1 cellular context compared by ENCODE assay signal in the genomic region with DNA sequence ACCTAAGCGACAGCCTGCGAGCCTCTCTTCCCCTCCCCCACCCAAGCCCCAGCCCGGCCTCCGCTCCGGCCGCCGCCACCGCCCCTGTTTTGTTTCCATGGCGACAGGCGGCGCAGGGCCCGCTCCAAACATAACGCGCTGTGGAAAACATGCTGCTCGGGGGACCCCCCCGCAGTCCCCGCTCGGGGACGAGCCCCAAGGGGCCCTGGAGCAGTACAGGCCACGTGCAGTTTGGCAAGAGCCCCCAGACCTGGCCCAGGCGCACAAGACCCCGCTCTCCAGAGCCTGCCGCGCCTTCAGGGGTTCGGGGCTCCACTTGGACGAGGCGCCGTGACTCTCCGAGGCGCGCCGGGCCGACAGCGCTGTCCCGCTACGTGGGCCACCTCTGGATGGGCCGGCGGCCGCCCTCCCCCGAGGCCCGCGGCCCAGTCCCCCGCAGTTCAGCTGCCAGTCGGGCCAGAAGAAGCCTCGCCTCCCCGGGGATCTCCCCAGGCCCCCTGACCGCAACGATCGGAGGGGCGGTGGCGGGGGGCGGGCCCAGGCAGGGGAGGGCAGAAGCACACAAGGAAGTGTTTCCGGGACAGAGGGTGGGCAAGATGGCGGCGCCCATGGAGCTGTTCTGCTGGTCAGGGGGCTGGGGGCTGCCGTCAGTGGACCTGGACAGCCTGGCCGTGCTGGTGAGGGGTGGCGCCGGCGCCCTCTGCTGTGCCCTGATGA.
A peak's percentile ranks its signal among the peaks of the same experiment; 100 is the strongest.
TF ChIP-seq lines count a peak whose summit lies in the region.

A gene with protein sequence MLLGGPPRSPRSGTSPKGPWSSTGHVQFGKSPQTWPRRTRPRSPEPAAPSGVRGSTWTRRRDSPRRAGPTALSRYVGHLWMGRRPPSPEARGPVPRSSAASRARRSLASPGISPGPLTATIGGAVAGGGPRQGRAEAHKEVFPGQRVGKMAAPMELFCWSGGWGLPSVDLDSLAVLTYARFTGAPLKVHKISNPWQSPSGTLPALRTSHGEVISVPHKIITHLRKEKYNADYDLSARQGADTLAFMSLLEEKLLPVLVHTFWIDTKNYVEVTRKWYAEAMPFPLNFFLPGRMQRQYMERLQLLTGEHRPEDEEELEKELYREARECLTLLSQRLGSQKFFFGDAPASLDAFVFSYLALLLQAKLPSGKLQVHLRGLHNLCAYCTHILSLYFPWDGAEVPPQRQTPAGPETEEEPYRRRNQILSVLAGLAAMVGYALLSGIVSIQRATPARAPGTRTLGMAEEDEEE (plus strand): TSS at position 40 of the 717 bp plus-strand sequence. CDS start 110 bp downstream, at position 150.

TF ChIP-seq in HepG2, 621 proteins besides CTCF, POLR2A, EP300 and RAD21 (continued from another document and continues in another):
- TF ChIP-seq, protein P1, sequence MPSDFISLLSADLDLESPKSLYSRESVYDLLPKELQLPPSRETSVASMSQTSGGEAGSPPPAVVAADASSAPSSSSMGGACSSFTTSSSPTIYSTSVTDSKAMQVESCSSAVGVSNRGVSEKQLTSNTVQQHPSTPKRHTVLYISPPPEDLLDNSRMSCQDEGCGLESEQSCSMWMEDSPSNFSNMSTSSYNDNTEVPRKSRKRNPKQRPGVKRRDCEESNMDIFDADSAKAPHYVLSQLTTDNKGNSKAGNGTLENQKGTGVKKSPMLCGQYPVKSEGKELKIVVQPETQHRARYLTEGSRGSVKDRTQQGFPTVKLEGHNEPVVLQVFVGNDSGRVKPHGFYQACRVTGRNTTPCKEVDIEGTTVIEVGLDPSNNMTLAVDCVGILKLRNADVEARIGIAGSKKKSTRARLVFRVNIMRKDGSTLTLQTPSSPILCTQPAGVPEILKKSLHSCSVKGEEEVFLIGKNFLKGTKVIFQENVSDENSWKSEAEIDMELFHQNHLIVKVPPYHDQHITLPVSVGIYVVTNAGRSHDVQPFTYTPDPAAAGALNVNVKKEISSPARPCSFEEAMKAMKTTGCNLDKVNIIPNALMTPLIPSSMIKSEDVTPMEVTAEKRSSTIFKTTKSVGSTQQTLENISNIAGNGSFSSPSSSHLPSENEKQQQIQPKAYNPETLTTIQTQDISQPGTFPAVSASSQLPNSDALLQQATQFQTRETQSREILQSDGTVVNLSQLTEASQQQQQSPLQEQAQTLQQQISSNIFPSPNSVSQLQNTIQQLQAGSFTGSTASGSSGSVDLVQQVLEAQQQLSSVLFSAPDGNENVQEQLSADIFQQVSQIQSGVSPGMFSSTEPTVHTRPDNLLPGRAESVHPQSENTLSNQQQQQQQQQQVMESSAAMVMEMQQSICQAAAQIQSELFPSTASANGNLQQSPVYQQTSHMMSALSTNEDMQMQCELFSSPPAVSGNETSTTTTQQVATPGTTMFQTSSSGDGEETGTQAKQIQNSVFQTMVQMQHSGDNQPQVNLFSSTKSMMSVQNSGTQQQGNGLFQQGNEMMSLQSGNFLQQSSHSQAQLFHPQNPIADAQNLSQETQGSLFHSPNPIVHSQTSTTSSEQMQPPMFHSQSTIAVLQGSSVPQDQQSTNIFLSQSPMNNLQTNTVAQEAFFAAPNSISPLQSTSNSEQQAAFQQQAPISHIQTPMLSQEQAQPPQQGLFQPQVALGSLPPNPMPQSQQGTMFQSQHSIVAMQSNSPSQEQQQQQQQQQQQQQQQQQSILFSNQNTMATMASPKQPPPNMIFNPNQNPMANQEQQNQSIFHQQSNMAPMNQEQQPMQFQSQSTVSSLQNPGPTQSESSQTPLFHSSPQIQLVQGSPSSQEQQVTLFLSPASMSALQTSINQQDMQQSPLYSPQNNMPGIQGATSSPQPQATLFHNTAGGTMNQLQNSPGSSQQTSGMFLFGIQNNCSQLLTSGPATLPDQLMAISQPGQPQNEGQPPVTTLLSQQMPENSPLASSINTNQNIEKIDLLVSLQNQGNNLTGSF (CRISPR knock-in tag; IDR thresholded peaks at IDR 0.05): peak; percentile 30; the same call in 1 of the 2 replicates
- TF ChIP-seq ZNF567 (CRISPR knock-in tag; IDR thresholded peaks at IDR 0.05; ENCODE audit: borderline replicate concordance): no peak
- TF ChIP-seq ZNF776 (CRISPR knock-in tag; IDR thresholded peaks at IDR 0.05): peak; percentile 46; the same call in 1 of the 2 replicates
- TF ChIP-seq YEATS4 (CRISPR knock-in tag; IDR thresholded peaks at IDR 0.05; ENCODE audit: borderline replicate concordance): peak; percentile 62
- TF ChIP-seq ZNF354B (CRISPR knock-in tag; IDR thresholded peaks at IDR 0.05): no peak
- TF ChIP-seq JDP2 (CRISPR knock-in tag; IDR thresholded peaks at IDR 0.05; ENCODE audit: borderline replicate concordance): no peak
- 0 out of 2 replicates have a peak, but pooled peaks have one; percentile 53 for TF ChIP-seq WIZ (CRISPR knock-in tag; IDR thresholded peaks at IDR 0.05)
- TF ChIP-seq ZNF616 (CRISPR knock-in tag; IDR thresholded peaks at IDR 0.05; ENCODE audit: low read depth): no peak
- TF ChIP-seq PPARG (CRISPR knock-in tag; conservative IDR thresholded peaks at IDR 0.05): no peak
- no peak for TF ChIP-seq ZNF709 (CRISPR knock-in tag; IDR thresholded peaks at IDR 0.05)
- TF ChIP-seq, protein P2, sequence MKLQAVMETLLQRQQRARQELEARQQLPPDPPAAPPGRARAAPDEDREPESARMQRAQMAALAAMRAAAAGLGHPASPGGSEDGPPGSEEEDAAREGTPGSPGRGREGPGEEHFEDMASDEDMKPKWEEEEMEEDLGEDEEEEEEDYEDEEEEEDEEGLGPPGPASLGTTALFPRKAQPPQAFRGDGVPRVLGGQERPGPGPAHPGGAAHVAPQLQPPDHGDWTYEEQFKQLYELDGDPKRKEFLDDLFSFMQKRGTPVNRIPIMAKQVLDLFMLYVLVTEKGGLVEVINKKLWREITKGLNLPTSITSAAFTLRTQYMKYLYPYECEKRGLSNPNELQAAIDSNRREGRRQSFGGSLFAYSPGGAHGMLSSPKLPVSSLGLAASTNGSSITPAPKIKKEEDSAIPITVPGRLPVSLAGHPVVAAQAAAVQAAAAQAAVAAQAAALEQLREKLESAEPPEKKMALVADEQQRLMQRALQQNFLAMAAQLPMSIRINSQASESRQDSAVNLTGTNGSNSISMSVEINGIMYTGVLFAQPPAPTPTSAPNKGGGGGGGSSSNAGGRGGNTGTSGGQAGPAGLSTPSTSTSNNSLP (IDR thresholded peaks at IDR 0.05; ENCODE audit: low read depth, low read length): no peak
- TF ChIP-seq, protein P3, sequence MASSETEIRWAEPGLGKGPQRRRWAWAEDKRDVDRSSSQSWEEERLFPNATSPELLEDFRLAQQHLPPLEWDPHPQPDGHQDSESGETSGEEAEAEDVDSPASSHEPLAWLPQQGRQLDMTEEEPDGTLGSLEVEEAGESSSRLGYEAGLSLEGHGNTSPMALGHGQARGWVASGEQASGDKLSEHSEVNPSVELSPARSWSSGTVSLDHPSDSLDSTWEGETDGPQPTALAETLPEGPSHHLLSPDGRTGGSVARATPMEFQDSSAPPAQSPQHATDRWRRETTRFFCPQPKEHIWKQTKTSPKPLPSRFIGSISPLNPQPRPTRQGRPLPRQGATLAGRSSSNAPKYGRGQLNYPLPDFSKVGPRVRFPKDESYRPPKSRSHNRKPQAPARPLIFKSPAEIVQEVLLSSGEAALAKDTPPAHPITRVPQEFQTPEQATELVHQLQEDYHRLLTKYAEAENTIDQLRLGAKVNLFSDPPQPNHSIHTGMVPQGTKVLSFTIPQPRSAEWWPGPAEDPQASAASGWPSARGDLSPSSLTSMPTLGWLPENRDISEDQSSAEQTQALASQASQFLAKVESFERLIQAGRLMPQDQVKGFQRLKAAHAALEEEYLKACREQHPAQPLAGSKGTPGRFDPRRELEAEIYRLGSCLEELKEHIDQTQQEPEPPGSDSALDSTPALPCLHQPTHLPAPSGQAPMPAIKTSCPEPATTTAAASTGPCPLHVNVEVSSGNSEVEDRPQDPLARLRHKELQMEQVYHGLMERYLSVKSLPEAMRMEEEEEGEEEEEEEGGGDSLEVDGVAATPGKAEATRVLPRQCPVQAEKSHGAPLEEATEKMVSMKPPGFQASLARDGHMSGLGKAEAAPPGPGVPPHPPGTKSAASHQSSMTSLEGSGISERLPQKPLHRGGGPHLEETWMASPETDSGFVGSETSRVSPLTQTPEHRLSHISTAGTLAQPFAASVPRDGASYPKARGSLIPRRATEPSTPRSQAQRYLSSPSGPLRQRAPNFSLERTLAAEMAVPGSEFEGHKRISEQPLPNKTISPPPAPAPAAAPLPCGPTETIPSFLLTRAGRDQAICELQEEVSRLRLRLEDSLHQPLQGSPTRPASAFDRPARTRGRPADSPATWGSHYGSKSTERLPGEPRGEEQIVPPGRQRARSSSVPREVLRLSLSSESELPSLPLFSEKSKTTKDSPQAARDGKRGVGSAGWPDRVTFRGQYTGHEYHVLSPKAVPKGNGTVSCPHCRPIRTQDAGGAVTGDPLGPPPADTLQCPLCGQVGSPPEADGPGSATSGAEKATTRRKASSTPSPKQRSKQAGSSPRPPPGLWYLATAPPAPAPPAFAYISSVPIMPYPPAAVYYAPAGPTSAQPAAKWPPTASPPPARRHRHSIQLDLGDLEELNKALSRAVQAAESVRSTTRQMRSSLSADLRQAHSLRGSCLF (CRISPR knock-in tag; IDR thresholded peaks at IDR 0.05; ENCODE audit: borderline replicate concordance): no peak
- TF ChIP-seq MED8 (CRISPR knock-in tag; IDR thresholded peaks at IDR 0.05; ENCODE audit: insufficient replicate concordance): no peak
- no peak for TF ChIP-seq ZMYM2 (CRISPR knock-in tag; IDR thresholded peaks at IDR 0.05)
- TF ChIP-seq GABPB1 (CRISPR knock-in tag; IDR thresholded peaks at IDR 0.05): peak; percentile 98
- TF ChIP-seq, protein P4, sequence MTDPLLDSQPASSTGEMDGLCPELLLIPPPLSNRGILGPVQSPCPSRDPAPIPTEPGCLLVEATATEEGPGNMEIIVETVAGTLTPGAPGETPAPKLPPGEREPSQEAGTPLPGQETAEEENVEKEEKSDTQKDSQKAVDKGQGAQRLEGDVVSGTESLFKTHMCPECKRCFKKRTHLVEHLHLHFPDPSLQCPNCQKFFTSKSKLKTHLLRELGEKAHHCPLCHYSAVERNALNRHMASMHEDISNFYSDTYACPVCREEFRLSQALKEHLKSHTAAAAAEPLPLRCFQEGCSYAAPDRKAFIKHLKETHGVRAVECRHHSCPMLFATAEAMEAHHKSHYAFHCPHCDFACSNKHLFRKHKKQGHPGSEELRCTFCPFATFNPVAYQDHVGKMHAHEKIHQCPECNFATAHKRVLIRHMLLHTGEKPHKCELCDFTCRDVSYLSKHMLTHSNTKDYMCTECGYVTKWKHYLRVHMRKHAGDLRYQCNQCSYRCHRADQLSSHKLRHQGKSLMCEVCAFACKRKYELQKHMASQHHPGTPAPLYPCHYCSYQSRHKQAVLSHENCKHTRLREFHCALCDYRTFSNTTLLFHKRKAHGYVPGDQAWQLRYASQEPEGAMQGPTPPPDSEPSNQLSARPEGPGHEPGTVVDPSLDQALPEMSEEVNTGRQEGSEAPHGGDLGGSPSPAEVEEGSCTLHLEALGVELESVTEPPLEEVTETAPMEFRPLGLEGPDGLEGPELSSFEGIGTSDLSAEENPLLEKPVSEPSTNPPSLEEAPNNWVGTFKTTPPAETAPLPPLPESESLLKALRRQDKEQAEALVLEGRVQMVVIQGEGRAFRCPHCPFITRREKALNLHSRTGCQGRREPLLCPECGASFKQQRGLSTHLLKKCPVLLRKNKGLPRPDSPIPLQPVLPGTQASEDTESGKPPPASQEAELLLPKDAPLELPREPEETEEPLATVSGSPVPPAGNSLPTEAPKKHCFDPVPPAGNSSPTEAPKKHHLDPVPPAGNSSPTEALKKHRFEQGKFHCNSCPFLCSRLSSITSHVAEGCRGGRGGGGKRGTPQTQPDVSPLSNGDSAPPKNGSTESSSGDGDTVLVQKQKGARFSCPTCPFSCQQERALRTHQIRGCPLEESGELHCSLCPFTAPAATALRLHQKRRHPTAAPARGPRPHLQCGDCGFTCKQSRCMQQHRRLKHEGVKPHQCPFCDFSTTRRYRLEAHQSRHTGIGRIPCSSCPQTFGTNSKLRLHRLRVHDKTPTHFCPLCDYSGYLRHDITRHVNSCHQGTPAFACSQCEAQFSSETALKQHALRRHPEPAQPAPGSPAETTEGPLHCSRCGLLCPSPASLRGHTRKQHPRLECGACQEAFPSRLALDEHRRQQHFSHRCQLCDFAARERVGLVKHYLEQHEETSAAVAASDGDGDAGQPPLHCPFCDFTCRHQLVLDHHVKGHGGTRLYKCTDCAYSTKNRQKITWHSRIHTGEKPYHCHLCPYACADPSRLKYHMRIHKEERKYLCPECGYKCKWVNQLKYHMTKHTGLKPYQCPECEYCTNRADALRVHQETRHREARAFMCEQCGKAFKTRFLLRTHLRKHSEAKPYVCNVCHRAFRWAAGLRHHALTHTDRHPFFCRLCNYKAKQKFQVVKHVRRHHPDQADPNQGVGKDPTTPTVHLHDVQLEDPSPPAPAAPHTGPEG (CRISPR knock-in tag; IDR thresholded peaks at IDR 0.05): no peak; the same call in 1 of the 2 replicates
- TF ChIP-seq MXD4 (CRISPR knock-in tag; IDR thresholded peaks at IDR 0.05): peak; percentile 49
- peak; percentile 36; the same call in 1 of the 2 replicates for TF ChIP-seq ARHGAP35 (CRISPR knock-in tag; IDR thresholded peaks at IDR 0.05; ENCODE audit: borderline replicate concordance)
- peak; percentile 80 for TF ChIP-seq ZNF350 (CRISPR knock-in tag; IDR thresholded peaks at IDR 0.05; ENCODE audit: borderline replicate concordance, low read depth)
- TF ChIP-seq FOXJ3 (CRISPR knock-in tag; IDR thresholded peaks at IDR 0.05; ENCODE audit: borderline replicate concordance): 0 out of 2 replicates have a peak, but pooled peaks have one; percentile 13
- no peak for TF ChIP-seq FOXO1 (CRISPR knock-in tag; IDR thresholded peaks at IDR 0.05)
- no peak for TF ChIP-seq RARA (CRISPR knock-in tag; IDR thresholded peaks at IDR 0.05)
- no peak for TF ChIP-seq TCF7L2 (IDR thresholded peaks at IDR 0.05; ENCODE audit: low read depth, low read length)
- TF ChIP-seq ZNF761 (CRISPR knock-in tag; conservative IDR thresholded peaks at IDR 0.05): no peak
- TF ChIP-seq SP5 (CRISPR knock-in tag; IDR thresholded peaks at IDR 0.05; ENCODE audit: borderline replicate concordance, low read depth): 0 out of 2 replicates have a peak, but pooled peaks have one; percentile 15
